1 cellular context compared by ENCODE assay signal in the genomic region with DNA sequence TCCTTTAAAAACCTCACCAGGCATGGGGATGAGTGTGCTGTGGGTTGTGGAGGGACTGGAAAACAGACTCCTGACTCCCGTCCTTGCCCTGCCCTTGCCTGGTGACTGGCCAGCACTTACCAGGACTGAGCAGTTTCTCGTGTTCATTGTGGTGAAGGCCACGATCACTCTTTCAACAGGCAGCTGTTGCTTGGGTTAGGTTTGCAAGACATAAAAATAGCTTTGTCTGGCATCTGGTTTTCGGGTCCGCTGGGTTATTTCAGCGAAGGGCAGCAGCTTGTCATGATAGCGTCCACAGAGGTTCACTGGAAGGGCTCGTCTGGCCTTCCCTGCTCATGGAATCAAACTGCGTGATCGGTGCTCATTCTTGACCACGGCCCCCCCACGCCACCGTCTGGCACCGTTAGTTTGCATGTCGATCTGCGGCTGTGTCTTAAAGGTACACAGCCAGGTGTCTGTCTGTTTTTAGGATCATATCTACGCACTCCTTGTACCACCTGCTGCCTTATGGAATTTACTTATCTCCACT.
TF ChIP-seq lines count a peak whose summit lies in the region.

No MANE protein-coding gene starts in this region.

TF ChIP-seq in GM23338, 12 proteins besides CTCF, POLR2A, EP300 and RAD21 (continued from another document):
- TF ChIP-seq, protein P1, sequence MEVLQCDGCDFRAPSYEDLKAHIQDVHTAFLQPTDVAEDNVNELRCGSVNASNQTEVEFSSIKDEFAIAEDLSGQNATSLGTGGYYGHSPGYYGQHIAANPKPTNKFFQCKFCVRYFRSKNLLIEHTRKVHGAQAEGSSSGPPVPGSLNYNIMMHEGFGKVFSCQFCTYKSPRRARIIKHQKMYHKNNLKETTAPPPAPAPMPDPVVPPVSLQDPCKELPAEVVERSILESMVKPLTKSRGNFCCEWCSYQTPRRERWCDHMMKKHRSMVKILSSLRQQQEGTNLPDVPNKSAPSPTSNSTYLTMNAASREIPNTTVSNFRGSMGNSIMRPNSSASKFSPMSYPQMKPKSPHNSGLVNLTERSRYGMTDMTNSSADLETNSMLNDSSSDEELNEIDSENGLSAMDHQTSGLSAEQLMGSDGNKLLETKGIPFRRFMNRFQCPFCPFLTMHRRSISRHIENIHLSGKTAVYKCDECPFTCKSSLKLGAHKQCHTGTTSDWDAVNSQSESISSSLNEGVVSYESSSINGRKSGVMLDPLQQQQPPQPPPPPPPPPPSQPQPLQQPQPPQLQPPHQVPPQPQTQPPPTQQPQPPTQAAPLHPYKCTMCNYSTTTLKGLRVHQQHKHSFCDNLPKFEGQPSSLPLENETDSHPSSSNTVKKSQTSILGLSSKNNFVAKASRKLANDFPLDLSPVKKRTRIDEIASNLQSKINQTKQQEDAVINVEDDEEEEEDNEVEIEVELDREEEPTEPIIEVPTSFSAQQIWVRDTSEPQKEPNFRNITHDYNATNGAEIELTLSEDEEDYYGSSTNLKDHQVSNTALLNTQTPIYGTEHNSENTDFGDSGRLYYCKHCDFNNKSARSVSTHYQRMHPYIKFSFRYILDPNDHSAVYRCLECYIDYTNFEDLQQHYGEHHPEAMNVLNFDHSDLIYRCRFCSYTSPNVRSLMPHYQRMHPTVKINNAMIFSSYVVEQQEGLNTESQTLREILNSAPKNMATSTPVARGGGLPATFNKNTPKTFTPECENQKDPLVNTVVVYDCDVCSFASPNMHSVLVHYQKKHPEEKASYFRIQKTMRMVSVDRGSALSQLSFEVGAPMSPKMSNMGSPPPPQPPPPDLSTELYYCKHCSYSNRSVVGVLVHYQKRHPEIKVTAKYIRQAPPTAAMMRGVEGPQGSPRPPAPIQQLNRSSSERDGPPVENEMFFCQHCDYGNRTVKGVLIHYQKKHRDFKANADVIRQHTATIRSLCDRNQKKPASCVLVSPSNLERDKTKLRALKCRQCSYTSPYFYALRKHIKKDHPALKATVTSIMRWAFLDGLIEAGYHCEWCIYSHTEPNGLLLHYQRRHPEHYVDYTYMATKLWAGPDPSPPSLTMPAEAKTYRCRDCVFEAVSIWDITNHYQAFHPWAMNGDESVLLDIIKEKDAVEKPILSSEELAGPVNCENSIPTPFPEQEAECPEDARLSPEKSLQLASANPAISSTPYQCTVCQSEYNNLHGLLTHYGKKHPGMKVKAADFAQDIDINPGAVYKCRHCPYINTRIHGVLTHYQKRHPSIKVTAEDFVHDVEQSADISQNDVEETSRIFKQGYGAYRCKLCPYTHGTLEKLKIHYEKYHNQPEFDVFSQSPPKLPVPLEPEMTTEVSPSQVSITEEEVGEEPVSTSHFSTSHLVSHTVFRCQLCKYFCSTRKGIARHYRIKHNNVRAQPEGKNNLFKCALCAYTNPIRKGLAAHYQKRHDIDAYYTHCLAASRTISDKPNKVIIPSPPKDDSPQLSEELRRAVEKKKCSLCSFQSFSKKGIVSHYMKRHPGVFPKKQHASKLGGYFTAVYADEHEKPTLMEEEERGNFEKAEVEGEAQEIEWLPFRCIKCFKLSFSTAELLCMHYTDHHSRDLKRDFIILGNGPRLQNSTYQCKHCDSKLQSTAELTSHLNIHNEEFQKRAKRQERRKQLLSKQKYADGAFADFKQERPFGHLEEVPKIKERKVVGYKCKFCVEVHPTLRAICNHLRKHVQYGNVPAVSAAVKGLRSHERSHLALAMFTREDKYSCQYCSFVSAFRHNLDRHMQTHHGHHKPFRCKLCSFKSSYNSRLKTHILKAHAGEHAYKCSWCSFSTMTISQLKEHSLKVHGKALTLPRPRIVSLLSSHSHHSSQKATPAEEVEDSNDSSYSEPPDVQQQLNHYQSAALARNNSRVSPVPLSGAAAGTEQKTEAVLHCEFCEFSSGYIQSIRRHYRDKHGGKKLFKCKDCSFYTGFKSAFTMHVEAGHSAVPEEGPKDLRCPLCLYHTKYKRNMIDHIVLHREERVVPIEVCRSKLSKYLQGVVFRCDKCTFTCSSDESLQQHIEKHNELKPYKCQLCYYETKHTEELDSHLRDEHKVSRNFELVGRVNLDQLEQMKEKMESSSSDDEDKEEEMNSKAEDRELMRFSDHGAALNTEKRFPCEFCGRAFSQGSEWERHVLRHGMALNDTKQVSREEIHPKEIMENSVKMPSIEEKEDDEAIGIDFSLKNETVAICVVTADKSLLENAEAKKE (CRISPR knock-in tag; IDR thresholded peaks at IDR 0.05), result no peak
- TF ChIP-seq ZNF331 (CRISPR knock-in tag; IDR thresholded peaks at IDR 0.05; ENCODE audit: low read depth) (no peak), JUNB (IDR thresholded peaks at IDR 0.05; ENCODE audit: unreplicated experiment) (no peak)
